1 cellular context compared by ENCODE assay signal in genomic region chr5:108869066-108869465, GRCh38.
TF ChIP-seq lines count a peak whose summit lies in the region.

No MANE protein-coding gene starts in this region.

TF ChIP-seq in WTC11, 78 proteins besides CTCF, POLR2A, EP300 and RAD21 (continued from another document):
- TF ChIP-seq ZNF532 (CRISPR knock-in tag; IDR thresholded peaks at IDR 0.05; ENCODE audit: borderline replicate concordance) = no peak
- TF ChIP-seq ZNF317 (CRISPR knock-in tag; IDR thresholded peaks at IDR 0.05; ENCODE audit: borderline replicate concordance, low read depth) = peak; percentile 78
